ENCODE assay signal across 21 cellular contexts in the genomic region with DNA sequence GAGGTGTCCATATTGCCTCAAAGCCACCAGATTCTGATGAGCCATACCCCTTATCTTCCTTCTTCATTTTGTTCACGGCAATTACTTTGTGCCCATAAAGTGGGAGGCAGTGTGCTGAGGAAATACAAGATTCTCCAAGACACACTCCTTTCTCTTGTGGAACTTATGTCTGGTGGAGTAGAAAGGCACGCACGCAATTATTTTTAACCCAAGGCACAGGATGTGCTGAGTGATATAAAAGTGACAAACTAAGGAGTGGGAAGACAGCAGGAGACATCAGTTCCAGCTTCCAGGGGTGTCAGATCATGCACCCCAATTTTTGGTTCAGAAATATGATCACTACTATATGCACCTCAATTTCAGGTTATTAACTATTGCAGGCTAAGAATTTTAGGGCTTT.
"Had no signal": no experiment of that assay in that cellular context is flagged by ENCODE, and none has a peak within 500 bp of the region (broad histone marks: within the 10 kb centered on the region; RNA-seq: fewer than 3 reads in every experiment).

No MANE protein-coding gene starts in this region.

- DNase-seq: cortex of kidney; effector memory CD4-positive, alpha-beta T cell; glutamatergic neuron; hippocampal formation; islet precursor cell; left lung; mesenchymal stem cell; midbrain; stimulated activated CD4-positive, alpha-beta T cell treated with anti-CD3 and anti-CD28 coated beads, Interleukin-12 subunit alpha, Interleukin-12 subunit beta, amount 100 ng/mL, for 4 hours; stimulated activated naive CD4-positive, alpha-beta T cell; thyroid gland had no signal

- H3K27me3 Mint-ChIP-seq: central memory CD8-positive, alpha-beta T cell; type B pancreatic cell had no signal

- H3K36me3 Mint-ChIP-seq: natural killer cell treated with Interleukin-12 subunit alpha and Interleukin-12 subunit beta and Interleukin-15 and Interleukin-18, amount 100 ng/mL, for 72 hours; type B pancreatic cell had no signal

- H3K4me3 ChIP-seq: esophagus muscularis mucosa, gastroesophageal sphincter, left lung, lung, prostate gland, suprapubic skin, thyroid gland had no signal

- H3K27me3 ChIP-seq: esophagus muscularis mucosa, gastroesophageal sphincter, suprapubic skin, thyroid gland had no signal

- H3K27ac ChIP-seq: epithelial cell of prostate, esophagus muscularis mucosa, gastroesophageal sphincter, left lung, parathyroid adenoma, prostate gland, suprapubic skin, thyroid gland had no signal

- H3K9me3 ChIP-seq: esophagus muscularis mucosa, gastroesophageal sphincter, left lung, prostate gland, suprapubic skin, thyroid gland had no signal

- H3K9me3 Mint-ChIP-seq: central memory CD8-positive, alpha-beta T cell; natural killer cell treated with Interleukin-12 subunit alpha and Interleukin-12 subunit beta and Interleukin-15 and Interleukin-18, amount 100 ng/mL, for 72 hours; type B pancreatic cell had no signal

- ATAC-seq: gastroesophageal sphincter; left lung; natural killer cell treated with Interleukin-12 subunit alpha and Interleukin-12 subunit beta and Interleukin-15 and Interleukin-18, amount 100 ng/mL, for 72 hours had no signal

- H2AFZ ChIP-seq: parathyroid adenoma had no signal

- H3K4me1 ChIP-seq: left lung, prostate gland, thyroid gland had no signal

- H3K79me2 ChIP-seq: parathyroid adenoma had no signal

- H3K4me3 Mint-ChIP-seq: central memory CD8-positive, alpha-beta T cell; natural killer cell treated with Interleukin-12 subunit alpha and Interleukin-12 subunit beta and Interleukin-15 and Interleukin-18, amount 100 ng/mL, for 72 hours; type B pancreatic cell had no signal

- H3K27ac Mint-ChIP-seq: type B pancreatic cell had no signal

- H3K36me3 ChIP-seq: esophagus muscularis mucosa, gastroesophageal sphincter, left lung, prostate gland, suprapubic skin, thyroid gland had no signal
